Comparison of ENCODE assay signal across 10 cellular contexts in the genomic region with DNA sequence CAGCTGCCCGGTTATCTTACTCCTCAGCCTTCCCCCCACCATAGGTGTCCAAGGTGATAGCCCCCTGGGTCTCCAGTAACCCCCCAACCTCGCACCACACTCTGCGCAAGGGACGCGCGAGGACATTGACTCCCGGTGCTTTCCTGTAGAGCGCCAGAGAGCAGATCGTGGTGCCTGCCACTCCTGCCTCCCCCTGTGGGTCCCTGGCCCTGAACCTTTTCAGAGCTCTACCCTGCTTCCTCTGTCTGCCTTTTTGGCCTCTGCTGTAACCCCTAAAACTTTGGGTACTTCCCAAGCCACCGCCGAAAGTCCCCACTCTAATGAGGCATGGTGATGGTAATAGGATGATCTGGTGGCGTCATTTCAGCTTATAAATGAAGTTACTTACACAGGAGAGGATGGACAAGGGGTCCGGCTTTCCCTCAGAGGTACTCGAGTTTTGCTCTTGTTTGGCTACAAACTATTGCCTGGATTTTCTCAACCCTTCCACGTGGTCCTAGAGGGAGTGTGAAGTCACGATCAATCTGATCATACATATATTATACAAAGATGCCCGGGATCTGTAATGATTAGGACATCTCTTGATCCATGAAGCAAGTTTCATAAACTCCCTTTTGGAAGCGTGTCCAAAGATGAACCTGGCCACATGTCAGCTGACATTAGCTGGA. TPM values are rescaled to one million over a fixed set of nuclear protein-coding genes. Genes with fewer than 3 reads are reported as not detected.
DNase-seq lines count a peak whose midpoint lies in the region; TF ChIP-seq lines count a peak whose summit lies in the region.
"Had no signal": no experiment of that assay in that cellular context is flagged by ENCODE, and none has a peak within 500 bp of the region (broad histone marks: within the 10 kb centered on the region; RNA-seq: fewer than 3 reads in every experiment).

No MANE protein-coding gene starts in this region.

- H3K4me3 ChIP-seq in ACC112 (ENCODE audit: low read depth, low read length) (peak overlapping the region; percentile 92), fibroblast of villous mesenchyme (ENCODE audit: low read depth, low read length) (peak overlapping the region; percentile 97), parathyroid adenoma (ENCODE audit: low read depth, low read length) (peak overlapping the region; percentile 65)

- H3K79me2 ChIP-seq in ACC112 (ENCODE audit: control insufficient read depth, insufficient read depth, low read length, unreplicated experiment): peaks cover 26% of the 10 kb centered on the region
- H3K79me2 ChIP-seq in parathyroid adenoma: no peaks in the 10 kb centered on the region

- H2AFZ ChIP-seq in ACC112 (ENCODE audit: low read length, unreplicated experiment) (peak overlapping the region; percentile 92), parathyroid adenoma (peak overlapping the region; percentile 68)

- H3K4me2 ChIP-seq in parathyroid adenoma (ENCODE audit: low read length): peak overlapping the region; percentile 92

- TF ChIP-seq CTCF in fibroblast of villous mesenchyme (IDR thresholded peaks at IDR 0.05; ENCODE audit: insufficient read depth, low read depth, low read length): no peak
- no peak for TF ChIP-seq CTCF in parathyroid adenoma (IDR thresholded peaks at IDR 0.05)

- H3K27me3 ChIP-seq in ACC112 (ENCODE audit: insufficient read depth, low read length) (no peaks in the 10 kb centered on the region), parathyroid adenoma (ENCODE audit: control insufficient read depth, insufficient read depth, low read length) (no peaks in the 10 kb centered on the region)

- H3K36me3 ChIP-seq in ACC112 (ENCODE audit: insufficient read depth, low read length) (no peaks in the 10 kb centered on the region), parathyroid adenoma (ENCODE audit: control insufficient read depth, insufficient read depth, low read length) (no peaks in the 10 kb centered on the region)

- peak overlapping the region; percentile 62 for H3K27ac ChIP-seq in ACC112 (ENCODE audit: low read depth, low read length)
- peak overlapping the region; percentile 64 for H3K27ac ChIP-seq in parathyroid adenoma
- H3K27ac ChIP-seq: C4-2B had no signal

- H3K4me1 ChIP-seq in ACC112 (ENCODE audit: control insufficient read depth, insufficient read depth, low read length, unreplicated experiment): peaks cover 26% of the 10 kb centered on the region
- no peaks in the 10 kb centered on the region for H3K4me1 ChIP-seq in parathyroid adenoma

- no peak overlapping the region for H3K9ac ChIP-seq in parathyroid adenoma

- DNase-seq in SK-N-DZ (ENCODE audit: low spot score): peak; percentile 40
- peak; percentile 31 for DNase-seq in fibroblast of villous mesenchyme (ENCODE audit: low read depth)
- DNase-seq in ureter (ENCODE audit: low spot score): no peak
- DNase-seq in activated CD8-positive, alpha-beta memory T cell treated with anti-CD3 and anti-CD28 coated beads, Interleukin-2, amount 50 U/mL, for 48 hours: no peak
- no peak for DNase-seq in activated CD4-positive, alpha-beta T cell treated with anti-CD3 and anti-CD28 coated beads for 48 hours
- DNase-seq in H4 (ENCODE audit: low spot score): no peak
- DNase-seq: foreskin melanocyte had no signal

- no peaks in the 10 kb centered on the region for H3K9me3 ChIP-seq in parathyroid adenoma (ENCODE audit: control insufficient read depth, low read length)

RNA-seq across cellular contexts. Expression of gene CDH11, which starts 2.1 kb away (rescaled TPM):
- polyA plus RNA-seq in SK-N-DZ (2014; cell fraction: cytosol; rRNA removed): 71.7 and 126 TPM in 2 replicates
- polyA plus RNA-seq in SK-N-DZ (2014; cell fraction: nucleus; rRNA removed): 43.4 and 75.2 TPM in 2 replicates
- total RNA-seq in fibroblast of villous mesenchyme (265 and 290 TPM in 2 replicates), ureter (98.3 TPM)
- 55.2 and 56.6 TPM in 2 replicates for total RNA-seq in H4 (2014; rRNA removed; shearing (Covaris generic))

Comparison
In these comparisons a context has a peak if more than half of its experiments do, and no peak if none do; other contexts are left out.
1. DNase-seq: peak in SK-N-DZ (single experiment) and fibroblast of villous mesenchyme (single experiment); none in ureter (single experiment), activated CD8-positive, alpha-beta memory T cell treated with anti-CD3 and anti-CD28 coated beads, Interleukin-2, amount 50 U/mL, for 48 hours (single experiment), activated CD4-positive, alpha-beta T cell treated with anti-CD3 and anti-CD28 coated beads for 48 hours (single experiment) and H4 (single experiment).
2. Peak in every context shown above with its lines, with median percentiles within 50 percentile points of each other: H3K4me3 ChIP-seq.